In genomic region chr6:44245912-44246662, GRCh38 we compare ENCODE assay signal across 9 cellular contexts. TPM values are rescaled to one million over a fixed set of nuclear protein-coding genes. Genes with fewer than 3 reads are reported as not detected.
DNase-seq lines count a peak whose midpoint lies in the region; ATAC-seq, FAIRE-seq and TF ChIP-seq lines count a peak whose summit lies in the region.
"Had no signal": no experiment of that assay in that cellular context is flagged by ENCODE, and none has a peak within 500 bp of the region (broad histone marks: within the 10 kb centered on the region; RNA-seq: fewer than 3 reads in every experiment).

No MANE protein-coding gene starts in this region.

- peak; percentile 31 for ATAC-seq in GM18519 (IDR thresholded peaks at IDR 0.05; ENCODE audit: low FRiP score, unreplicated experiment)
- peak; percentile 38 for ATAC-seq in HG03064 (IDR thresholded peaks at IDR 0.05; ENCODE audit: low read depth, unreplicated experiment)
- ATAC-seq in HepG2: peak; percentile 78

- H3K9me3 ChIP-seq in AG04450 (ENCODE audit: control insufficient read depth, insufficient read depth, low read length) (no peaks in the 10 kb centered on the region; the same call in 1 of the 2 replicates), HepG2 (ENCODE audit: low read length) (no peaks in the 10 kb centered on the region)

- peak in 1 of 2 experiments; percentile 37; a peak in 1 of 4 replicates for TF ChIP-seq POLR2A in HepG2 (IDR thresholded peaks at IDR 0.05; ENCODE audit: insufficient read depth in 1 of 2, low read depth in 2 of 2, low read length in 2 of 2)

- CTCF ChIA-PET in AG04450 (lab: Charles Lee) (interaction anchor here (0.8 to 4.8 kb wide), 2 partner anchors 9 to 11 kb away, joined by 3 to 30 read pairs; no protein-coding TSS in a partner anchor), HepG2 (lab: Yijun Ruan, JAX; ENCODE audit: low intra/inter-chr PET ratio, low total read pairs) (no interaction called here)

- 2% methylated on average over 22 of the region's 62 CpGs for WGBS in HepG2 (ENCODE audit: low lambda C conversion rate)

- H3K27me3 ChIP-seq in AG04450 (ENCODE audit: control insufficient read depth, insufficient read depth, low read length) (no peaks in the 10 kb centered on the region), HepG2 (ENCODE audit: control insufficient read depth in 1 of 2, insufficient read depth in 2 of 2, low read length in 2 of 2) (no peaks in the 10 kb centered on the region; a peak in 1 of 5 replicates)

- no peak overlapping the region for H2AFZ ChIP-seq in HepG2 (ENCODE audit: low read length)

- POLR2A ChIA-PET in AG04450 (lab: Yijun Ruan, JAX) (interaction anchor here (0.5 to 4.0 kb wide), 29 partner anchors 8 to 786 kb away, joined by 3 to 107 read pairs (median 5); partner anchors contain the start of genes GTPBP2, MYMX, POLH and SLC29A1), HepG2 (lab: Yijun Ruan, JAX) (interaction anchor here (0.6 to 8.4 kb wide), 53 partner anchors 9 to 617 kb away, joined by 3 to 264 read pairs (median 5); partner anchors contain the start of genes AARS2, CDC5L, GTPBP2 and MRPL14)

- peak; percentile 29; the same call in 1 of the 2 replicates for TF ChIP-seq RAD21 in HepG2 (CRISPR knock-in tag; IDR thresholded peaks at IDR 0.05)

- H3K27ac ChIP-seq in AG04450 (ENCODE audit: low read depth, low read length): peak overlapping the region; percentile 84
- peak overlapping the region; percentile 96 for H3K27ac ChIP-seq in HepG2 (ENCODE audit: extremely low read length, insufficient read depth, low read length)

- TF ChIP-seq EP300 in HepG2 (IDR thresholded peaks at IDR 0.05; ENCODE audit: low read depth in 2 of 2, low read length in 2 of 2): peak; percentile 59 to 85; a peak in 3 of 4 replicates
- no peak; the same call in 1 of the 2 replicates for TF ChIP-seq EP300 in HepG2 (CRISPR knock-in tag; IDR thresholded peaks at IDR 0.05; ENCODE audit: borderline replicate concordance)

- DNase-seq in AG04450 (ENCODE audit: low read depth, low spot score) (peak; percentile 26), NCI-H2227 (lab: John Stamatoyannopoulos, UW; ENCODE audit: unreplicated experiment) (peak; percentile 86), cortex of kidney (lab: John Stamatoyannopoulos, UW) (peak; percentile 75), HepG2 (ENCODE audit: low spot score) (peak; percentile 93)
- peak; percentile 82 to 84 for DNase-seq in activated CD4-positive, alpha-beta T cell treated with anti-CD3 and anti-CD28 coated beads for 4 hours
- peak; percentile 90 for DNase-seq in stimulated activated CD4-positive, alpha-beta T cell treated with anti-CD3 and anti-CD28 coated beads, Interleukin-4, amount 100 ng/mL, for 1 hour

- H3K79me2 ChIP-seq in HepG2 (ENCODE audit: insufficient read depth, low read length): peaks cover 46% of the 10 kb centered on the region

- H4K20me1 ChIP-seq in HepG2 (ENCODE audit: insufficient read depth, low read length): peaks cover 42% of the 10 kb centered on the region

- H3K4me3 ChIP-seq in AG04450 (ENCODE audit: low read depth, low read length): peak overlapping the region; percentile 91
- peak overlapping the region; percentile 81 to 97 (median 87) for H3K4me3 ChIP-seq in HepG2 (replicated peaks in 1 of 3; ENCODE audit: insufficient read depth in 1 of 3, low read depth in 2 of 3, low read length in 3 of 3)

- in situ Hi-C loops in HepG2 (cut with HindIII; ENCODE audit: extremely low pct_ligation_motif_present, low pct_unique_long_range_greater_than_20kb): no loop called here

- peaks cover 71% of the 10 kb centered on the region for H3K4me1 ChIP-seq in HepG2 (ENCODE audit: insufficient read depth, low read length)

- H3K36me3 ChIP-seq in HepG2 (replicated peaks in 1 of 2; ENCODE audit: control insufficient read depth in 1 of 2, insufficient read depth in 2 of 2, low read length in 2 of 2): peaks cover 16 to 31% of the 10 kb centered on the region in 2 experiments

- FAIRE-seq in HepG2 (lab: Jason Lieb, UNC): peak; percentile 66

- H3K9ac ChIP-seq in HepG2 (ENCODE audit: insufficient read depth, low read depth, low read length): peak overlapping the region; percentile 99

- intact Hi-C loops in HepG2 (cut with micrococcal nuclease; ENCODE audit: unreplicated experiment): no loop called here

- peak overlapping the region; percentile 85 for H3K4me2 ChIP-seq in HepG2 (ENCODE audit: low read depth, low read length)

- BruUV-seq in HepG2 (replicated peaks; lab: Mats Ljungman, UMichigan): TSS peak; percentile 78

- TF ChIP-seq CTCF in AG04450 (IDR thresholded peaks at IDR 0.05; ENCODE audit: low read depth, low read length) (no peak; the same call in 1 of the 2 replicates), HepG2 (CRISPR knock-in tag; IDR thresholded peaks at IDR 0.05) (peak; percentile 89)

RNA-seq across cellular contexts. Expression of gene HSP90AB1, which starts 0.8 kb away (rescaled TPM):
- polyA plus RNA-seq in AG04450 (2011; rRNA removed) (792 and 943 TPM in 2 replicates), HepG2 (2011; rRNA removed) (1,076 and 1,325 TPM in 2 replicates)
- polyA minus RNA-seq in AG04450 (2011; rRNA and poly(A)+ RNA removed): 662 and 748 TPM in 2 replicates
- total RNA-seq in HepG2 (2016; rRNA removed; fragmentation: Illumina TruSeq; extraction: Trizol): 1,472 and 2,212 TPM in 2 replicates
- 123 and 155 TPM in 2 replicates for total RNA-seq in HepG2 (2016; cell fraction: cytosol; rRNA removed; fragmentation: Illumina TruSeq; extraction: Trizol; ENCODE audit: low read depth)
- 1,508 and 1,964 TPM in 2 replicates for total RNA-seq in HepG2 (2016; cell fraction: insoluble cytoplasmic fraction; rRNA removed; fragmentation: Illumina TruSeq; extraction: Trizol)
- 383 and 490 TPM in 2 replicates for total RNA-seq in HepG2 (2016; cell fraction: membrane; rRNA removed; fragmentation: Illumina TruSeq; extraction: Trizol)
- total RNA-seq in HepG2 (2016; cell fraction: nucleus; rRNA removed; fragmentation: Illumina TruSeq; extraction: Trizol): 1,014 and 1,081 TPM in 2 replicates
- 1,072 and 1,224 TPM in 2 replicates for polyA plus RNA-seq in HepG2 (2011; cell fraction: cytosol; rRNA removed)
- polyA plus RNA-seq in HepG2 (2011; cell fraction: nucleus; rRNA removed): 279 and 406 TPM in 2 replicates
- 1,683 and 1,883 TPM in 2 replicates for polyA plus RNA-seq in HepG2 (2012)
- 155 and 188 TPM in 2 replicates for polyA plus RNA-seq in HepG2 (2016; cell fraction: cytosol; fragmentation: Illumina TruSeq; extraction: Trizol; ENCODE audit: low read depth)
- 2,023 and 2,380 TPM in 2 replicates for polyA plus RNA-seq in HepG2 (2016; cell fraction: insoluble cytoplasmic fraction; fragmentation: Illumina TruSeq; extraction: Trizol; ENCODE audit: low read depth)
- polyA plus RNA-seq in HepG2 (2016; cell fraction: membrane; fragmentation: Illumina TruSeq; extraction: Trizol; ENCODE audit: low read depth): 336 and 456 TPM in 2 replicates
- 1,245 and 1,272 TPM in 2 replicates for polyA plus RNA-seq in HepG2 (2016; cell fraction: nucleus; fragmentation: Illumina TruSeq; extraction: Trizol; ENCODE audit: insufficient read depth, low read depth)
- 1,001 and 1,123 TPM in 2 replicates for polyA minus RNA-seq in HepG2 (2011; rRNA and poly(A)+ RNA removed; ENCODE audit: low replicate concordance)
- 1,091 and 1,101 TPM in 2 replicates for polyA minus RNA-seq in HepG2 (2011; cell fraction: cytosol; rRNA and poly(A)+ RNA removed)
- 271 and 440 TPM in 2 replicates for polyA minus RNA-seq in HepG2 (2011; cell fraction: nucleus; rRNA and poly(A)+ RNA removed)

RNA-seq across cellular contexts. Expression of gene SLC35B2, which starts 11.2 kb away (rescaled TPM):
- polyA plus RNA-seq in AG04450 (2011; rRNA removed) (83.5 and 107 TPM in 2 replicates), HepG2 (2011; rRNA removed) (148 and 168 TPM in 2 replicates)
- polyA minus RNA-seq in AG04450 (2011; rRNA and poly(A)+ RNA removed): 55.7 and 76.1 TPM in 2 replicates
- total RNA-seq in HepG2 (2016; rRNA removed; fragmentation: Illumina TruSeq; extraction: Trizol): 34.9 and 61.1 TPM in 2 replicates
- 21.2 and 24.1 TPM in 2 replicates for total RNA-seq in HepG2 (2016; cell fraction: cytosol; rRNA removed; fragmentation: Illumina TruSeq; extraction: Trizol; ENCODE audit: low read depth)
- 35.1 and 62.8 TPM in 2 replicates for total RNA-seq in HepG2 (2016; cell fraction: insoluble cytoplasmic fraction; rRNA removed; fragmentation: Illumina TruSeq; extraction: Trizol)
- total RNA-seq in HepG2 (2016; cell fraction: membrane; rRNA removed; fragmentation: Illumina TruSeq; extraction: Trizol): 44.9 and 53.8 TPM in 2 replicates
- 56.1 and 63.9 TPM in 2 replicates for total RNA-seq in HepG2 (2016; cell fraction: nucleus; rRNA removed; fragmentation: Illumina TruSeq; extraction: Trizol)
- 139 and 176 TPM in 2 replicates for polyA plus RNA-seq in HepG2 (2011; cell fraction: cytosol; rRNA removed)
- 99.4 and 112 TPM in 2 replicates for polyA plus RNA-seq in HepG2 (2011; cell fraction: nucleus; rRNA removed)
- polyA plus RNA-seq in HepG2 (2012): 54.8 and 61.1 TPM in 2 replicates
- polyA plus RNA-seq in HepG2 (2016; cell fraction: cytosol; fragmentation: Illumina TruSeq; extraction: Trizol; ENCODE audit: low read depth): 26.8 and 34.1 TPM in 2 replicates
- 41.4 and 43.9 TPM in 2 replicates for polyA plus RNA-seq in HepG2 (2016; cell fraction: insoluble cytoplasmic fraction; fragmentation: Illumina TruSeq; extraction: Trizol; ENCODE audit: low read depth)
- 45.2 and 53.5 TPM in 2 replicates for polyA plus RNA-seq in HepG2 (2016; cell fraction: membrane; fragmentation: Illumina TruSeq; extraction: Trizol; ENCODE audit: low read depth)
- 95.9 and 97.5 TPM in 2 replicates for polyA plus RNA-seq in HepG2 (2016; cell fraction: nucleus; fragmentation: Illumina TruSeq; extraction: Trizol; ENCODE audit: insufficient read depth, low read depth)
- polyA minus RNA-seq in HepG2 (2011; rRNA and poly(A)+ RNA removed; ENCODE audit: low replicate concordance): 148 and 221 TPM in 2 replicates
- 47.0 and 47.4 TPM in 2 replicates for polyA minus RNA-seq in HepG2 (2011; cell fraction: cytosol; rRNA and poly(A)+ RNA removed)
- 26.1 and 26.9 TPM in 2 replicates for polyA minus RNA-seq in HepG2 (2011; cell fraction: nucleus; rRNA and poly(A)+ RNA removed)

RNA-seq across cellular contexts. Expression of gene NFKBIE, which starts 19.3 kb away (rescaled TPM):
- polyA plus RNA-seq in AG04450 (2011; rRNA removed) (13.7 and 17.0 TPM in 2 replicates), HepG2 (2011; rRNA removed) (6.7 and 8.5 TPM in 2 replicates)
- 6.4 and 9.4 TPM in 2 replicates for polyA minus RNA-seq in AG04450 (2011; rRNA and poly(A)+ RNA removed)
- 14.5 and 15.0 TPM in 2 replicates for total RNA-seq in HepG2 (2016; rRNA removed; fragmentation: Illumina TruSeq; extraction: Trizol)
- total RNA-seq in HepG2 (2016; cell fraction: cytosol; rRNA removed; fragmentation: Illumina TruSeq; extraction: Trizol; ENCODE audit: low read depth): 5.3 and 5.4 TPM in 2 replicates
- total RNA-seq in HepG2 (2016; cell fraction: insoluble cytoplasmic fraction; rRNA removed; fragmentation: Illumina TruSeq; extraction: Trizol): 15.7 and 16.3 TPM in 2 replicates
- 10.7 and 10.8 TPM in 2 replicates for total RNA-seq in HepG2 (2016; cell fraction: membrane; rRNA removed; fragmentation: Illumina TruSeq; extraction: Trizol)
- total RNA-seq in HepG2 (2016; cell fraction: nucleus; rRNA removed; fragmentation: Illumina TruSeq; extraction: Trizol): 8.5 and 11.8 TPM in 2 replicates
- 7.7 and 9.3 TPM in 2 replicates for polyA plus RNA-seq in HepG2 (2011; cell fraction: cytosol; rRNA removed)
- 11.7 and 15.6 TPM in 2 replicates for polyA plus RNA-seq in HepG2 (2011; cell fraction: nucleus; rRNA removed)
- 7.1 TPM in 2 replicates for polyA plus RNA-seq in HepG2 (2012)
- polyA plus RNA-seq in HepG2 (2016; cell fraction: cytosol; fragmentation: Illumina TruSeq; extraction: Trizol; ENCODE audit: low read depth): 3.3 and 4.0 TPM in 2 replicates
- 14.6 and 14.8 TPM in 2 replicates for polyA plus RNA-seq in HepG2 (2016; cell fraction: insoluble cytoplasmic fraction; fragmentation: Illumina TruSeq; extraction: Trizol; ENCODE audit: low read depth)
- polyA plus RNA-seq in HepG2 (2016; cell fraction: membrane; fragmentation: Illumina TruSeq; extraction: Trizol; ENCODE audit: low read depth): 5.7 and 7.3 TPM in 2 replicates
- 14.2 and 16.3 TPM in 2 replicates for polyA plus RNA-seq in HepG2 (2016; cell fraction: nucleus; fragmentation: Illumina TruSeq; extraction: Trizol; ENCODE audit: insufficient read depth, low read depth)
- polyA minus RNA-seq in HepG2 (2011; rRNA and poly(A)+ RNA removed; ENCODE audit: low replicate concordance): 3.3 and 10.9 TPM in 2 replicates
- polyA minus RNA-seq in HepG2 (2011; cell fraction: cytosol; rRNA and poly(A)+ RNA removed): 4.6 and 6.2 TPM in 2 replicates
- 4.5 and 8.3 TPM in 2 replicates for polyA minus RNA-seq in HepG2 (2011; cell fraction: nucleus; rRNA and poly(A)+ RNA removed)

RNA-seq across cellular contexts. Expression of gene SLC29A1, which starts 22.7 kb away (rescaled TPM):
- polyA plus RNA-seq in AG04450 (2011; rRNA removed) (13.2 and 14.9 TPM in 2 replicates), HepG2 (2011; rRNA removed) (95.5 and 106 TPM in 2 replicates)
- polyA minus RNA-seq in AG04450 (2011; rRNA and poly(A)+ RNA removed): 15.6 and 19.6 TPM in 2 replicates
- 23.1 and 43.2 TPM in 2 replicates for total RNA-seq in HepG2 (2016; rRNA removed; fragmentation: Illumina TruSeq; extraction: Trizol)
- total RNA-seq in HepG2 (2016; cell fraction: cytosol; rRNA removed; fragmentation: Illumina TruSeq; extraction: Trizol; ENCODE audit: low read depth): 19.7 and 24.6 TPM in 2 replicates
- 22.9 and 41.9 TPM in 2 replicates for total RNA-seq in HepG2 (2016; cell fraction: insoluble cytoplasmic fraction; rRNA removed; fragmentation: Illumina TruSeq; extraction: Trizol)
- 37.5 and 40.9 TPM in 2 replicates for total RNA-seq in HepG2 (2016; cell fraction: membrane; rRNA removed; fragmentation: Illumina TruSeq; extraction: Trizol)
- 42.6 and 53.1 TPM in 2 replicates for total RNA-seq in HepG2 (2016; cell fraction: nucleus; rRNA removed; fragmentation: Illumina TruSeq; extraction: Trizol)
- polyA plus RNA-seq in HepG2 (2011; cell fraction: cytosol; rRNA removed): 92.8 and 113 TPM in 2 replicates
- 132 and 138 TPM in 2 replicates for polyA plus RNA-seq in HepG2 (2011; cell fraction: nucleus; rRNA removed)
- polyA plus RNA-seq in HepG2 (2012): 38.8 and 43.9 TPM in 2 replicates
- polyA plus RNA-seq in HepG2 (2016; cell fraction: cytosol; fragmentation: Illumina TruSeq; extraction: Trizol; ENCODE audit: low read depth): 32.1 and 36.6 TPM in 2 replicates
- 35.2 and 35.6 TPM in 2 replicates for polyA plus RNA-seq in HepG2 (2016; cell fraction: insoluble cytoplasmic fraction; fragmentation: Illumina TruSeq; extraction: Trizol; ENCODE audit: low read depth)
- 48.6 and 49.6 TPM in 2 replicates for polyA plus RNA-seq in HepG2 (2016; cell fraction: membrane; fragmentation: Illumina TruSeq; extraction: Trizol; ENCODE audit: low read depth)
- 82.7 and 90.9 TPM in 2 replicates for polyA plus RNA-seq in HepG2 (2016; cell fraction: nucleus; fragmentation: Illumina TruSeq; extraction: Trizol; ENCODE audit: insufficient read depth, low read depth)
- 236 and 248 TPM in 2 replicates for polyA minus RNA-seq in HepG2 (2011; rRNA and poly(A)+ RNA removed; ENCODE audit: low replicate concordance)
- polyA minus RNA-seq in HepG2 (2011; cell fraction: cytosol; rRNA and poly(A)+ RNA removed): 35.4 and 40.0 TPM in 2 replicates
- polyA minus RNA-seq in HepG2 (2011; cell fraction: nucleus; rRNA and poly(A)+ RNA removed): 37.0 and 39.3 TPM in 2 replicates

RNA-seq across cellular contexts. Expression of gene TMEM151B, which starts 24.2 kb away (rescaled TPM):
- not detected in 2 replicates for polyA plus RNA-seq in AG04450 (2011; rRNA removed)
- polyA minus RNA-seq in AG04450 (2011; rRNA and poly(A)+ RNA removed): not detected in 2 replicates
- total RNA-seq in HepG2 (2016; rRNA removed; fragmentation: Illumina TruSeq; extraction: Trizol): not detected in 2 replicates
- not detected in 2 replicates for total RNA-seq in HepG2 (2016; cell fraction: cytosol; rRNA removed; fragmentation: Illumina TruSeq; extraction: Trizol; ENCODE audit: low read depth)
- total RNA-seq in HepG2 (2016; cell fraction: insoluble cytoplasmic fraction; rRNA removed; fragmentation: Illumina TruSeq; extraction: Trizol): 0.06 TPM in 1 of 2 replicates, not detected in the other
- total RNA-seq in HepG2 (2016; cell fraction: membrane; rRNA removed; fragmentation: Illumina TruSeq; extraction: Trizol): not detected in 2 replicates
- total RNA-seq in HepG2 (2016; cell fraction: nucleus; rRNA removed; fragmentation: Illumina TruSeq; extraction: Trizol): not detected in 2 replicates
- 0.01 TPM in 1 of 2 replicates, not detected in the other for polyA plus RNA-seq in HepG2 (2011; rRNA removed)
- polyA plus RNA-seq in HepG2 (2011; cell fraction: cytosol; rRNA removed): 0.01 TPM in 1 of 2 replicates, not detected in the other
- 0.02 TPM in 1 of 2 replicates, not detected in the other for polyA plus RNA-seq in HepG2 (2011; cell fraction: nucleus; rRNA removed)
- polyA plus RNA-seq in HepG2 (2012): 0.19 TPM in 2 replicates
- polyA plus RNA-seq in HepG2 (2016; cell fraction: cytosol; fragmentation: Illumina TruSeq; extraction: Trizol; ENCODE audit: low read depth): not detected in 2 replicates
- not detected in 2 replicates for polyA plus RNA-seq in HepG2 (2016; cell fraction: insoluble cytoplasmic fraction; fragmentation: Illumina TruSeq; extraction: Trizol; ENCODE audit: low read depth)
- polyA plus RNA-seq in HepG2 (2016; cell fraction: membrane; fragmentation: Illumina TruSeq; extraction: Trizol; ENCODE audit: low read depth): not detected in 2 replicates
- polyA plus RNA-seq in HepG2 (2016; cell fraction: nucleus; fragmentation: Illumina TruSeq; extraction: Trizol; ENCODE audit: insufficient read depth, low read depth): not detected in 2 replicates
- polyA minus RNA-seq in HepG2 (2011; rRNA and poly(A)+ RNA removed; ENCODE audit: low replicate concordance): not detected in 2 replicates
- not detected in 2 replicates for polyA minus RNA-seq in HepG2 (2011; cell fraction: cytosol; rRNA and poly(A)+ RNA removed)
- polyA minus RNA-seq in HepG2 (2011; cell fraction: nucleus; rRNA and poly(A)+ RNA removed): not detected in 2 replicates
- total RNA-seq: T-helper 1 cell treated with Interleukin-12 subunit alpha and Interleukin-12 subunit beta and Interleukin-4 antibody, amounts not matched to agents 30 ng/mL and 1 ng/mL, for 36 hours had no signal

Comparison
In these comparisons a context has a peak if more than half of its experiments do, and no peak if none do; other contexts are left out.
1. Peak in every context shown above with its lines: DNase-seq, ATAC-seq, H3K4me3 ChIP-seq and H3K27ac ChIP-seq.
2. DNase-seq: peak in every context shown above with its lines; median percentile 93 in HepG2; 90 in stimulated activated CD4-positive, alpha-beta T cell treated with anti-CD3 and anti-CD28 coated beads, Interleukin-4, amount 100 ng/mL, for 1 hour; 86 in NCI-H2227; 83 in activated CD4-positive, alpha-beta T cell treated with anti-CD3 and anti-CD28 coated beads for 4 hours; 75 in cortex of kidney; 26 in AG04450.